14 cellular contexts compared by ENCODE assay signal in genomic region chr4:158538176-158538575, GRCh38. TPM values are rescaled to one million over a fixed set of nuclear protein-coding genes. Genes with fewer than 3 reads are reported as not detected.
DNase-seq lines count a peak whose midpoint lies in the region; ATAC-seq and TF ChIP-seq lines count a peak whose summit lies in the region.
"Had no signal": no experiment of that assay in that cellular context is flagged by ENCODE, and none has a peak within 500 bp of the region (broad histone marks: within the 10 kb centered on the region; RNA-seq: fewer than 3 reads in every experiment).

No MANE protein-coding gene starts in this region.

- H3K27me3 Mint-ChIP-seq in CD4-positive, alpha-beta memory T cell: peaks cover 0 to 1% of the 10 kb centered on the region in 2 donors
- H3K27me3 Mint-ChIP-seq in GM23338 (ENCODE audit: insufficient read depth, low read depth, poor library complexity): no peaks in the 10 kb centered on the region

- intact Hi-C loops in CD4-positive, alpha-beta memory T cell (cut with micrococcal nuclease): no loop called here

- H3K4me3 ChIP-seq in choroid plexus epithelial cell (ENCODE audit: low read depth, low read length) (no peak overlapping the region), GM23338 (no peak overlapping the region)
- no peak overlapping the region for H3K4me3 ChIP-seq in CD4-positive, alpha-beta memory T cell (ENCODE audit: low read length in 2 of 2)
- H3K4me3 ChIP-seq: thyroid gland had no signal

- no peaks in the 10 kb centered on the region for H3K36me3 ChIP-seq in CD4-positive, alpha-beta memory T cell (ENCODE audit: insufficient read depth, low read length)
- H3K36me3 ChIP-seq in GM23338 (ENCODE audit: insufficient read depth): no peaks in the 10 kb centered on the region
- H3K36me3 ChIP-seq: thyroid gland had no signal

- CTCF ChIA-PET in CD4-positive, alpha-beta memory T cell (lab: Charles Lee; ENCODE audit: partially characterized antibody): no interaction called here

- no peak overlapping the region for H3K27ac Mint-ChIP-seq in CD4-positive, alpha-beta memory T cell
- no peak overlapping the region for H3K27ac Mint-ChIP-seq in GM23338

- H3K4me1 Mint-ChIP-seq in CD4-positive, alpha-beta memory T cell: peaks cover 0 to 3% (median 0%) of the 10 kb centered on the region in 4 donors
- H3K4me1 Mint-ChIP-seq in GM23338: peaks cover 9% of the 10 kb centered on the region

- no peak for TF ChIP-seq CTCF in choroid plexus epithelial cell (conservative IDR thresholded peaks at IDR 0.05; ENCODE audit: low read depth, low read length)
- no peak for TF ChIP-seq CTCF in GM23338 (conservative IDR thresholded peaks at IDR 0.05; ENCODE audit: low read depth in 2 of 2)

- H3K4me2 ChIP-seq in GM23338: no peak overlapping the region

- no peaks in the 10 kb centered on the region for H4K20me1 ChIP-seq in GM23338 (replicated peaks; ENCODE audit: insufficient read depth)

- H3K27me3 ChIP-seq in CD4-positive, alpha-beta memory T cell (ENCODE audit: insufficient read depth, low read length): no peaks in the 10 kb centered on the region
- H3K27me3 ChIP-seq in GM23338 (ENCODE audit: insufficient read depth): no peaks in the 10 kb centered on the region
- H3K27me3 ChIP-seq: thyroid gland had no signal

- no peaks in the 10 kb centered on the region for H3K79me2 ChIP-seq in GM23338 (replicated peaks; ENCODE audit: insufficient read depth)

- no peaks in the 10 kb centered on the region for H3K36me3 Mint-ChIP-seq in CD4-positive, alpha-beta memory T cell
- H3K36me3 Mint-ChIP-seq in GM23338 (ENCODE audit: low read depth): no peaks in the 10 kb centered on the region

- H3K27ac ChIP-seq in CD4-positive, alpha-beta memory T cell (ENCODE audit: low read depth, low read length): no peak overlapping the region
- H3K27ac ChIP-seq in GM23338 (ENCODE audit: low read depth): no peak overlapping the region
- H3K27ac ChIP-seq: RWPE1, thyroid gland had no signal

- no peaks in the 10 kb centered on the region for H3F3A ChIP-seq in GM23338 (replicated peaks; ENCODE audit: low read depth)

- peak; percentile 31 for DNase-seq in COLO829 (ENCODE audit: low spot score)
- peak; percentile 51 for DNase-seq in MV-4-11 (lab: John Stamatoyannopoulos, UW)
- DNase-seq in choroid plexus epithelial cell (ENCODE audit: low read depth): peak; percentile 59
- peak; percentile 59 for DNase-seq in middle frontal gyrus (ENCODE audit: extremely low spot score, low spot score)
- no peak for DNase-seq in CD4-positive, alpha-beta memory T cell
- no peak for DNase-seq in GM23338 (ENCODE audit: low spot score)
- DNase-seq in activated naive CD4-positive, alpha-beta T cell treated with Interleukin-2 at 50 U/mL for 16 hours: no peak
- DNase-seq: cortex of kidney, NCI-H187 treated with DMSO at 0.1 percent for 48 hours, NCI-H69, T-helper 1 cell, thyroid gland had no signal

- no peaks in the 10 kb centered on the region for H3K9me2 ChIP-seq in GM23338 (ENCODE audit: insufficient read depth)

- no peak overlapping the region for H3K4me3 Mint-ChIP-seq in CD4-positive, alpha-beta memory T cell
- H3K4me3 Mint-ChIP-seq in GM23338: no peak overlapping the region

- H3K9me3 Mint-ChIP-seq in CD4-positive, alpha-beta memory T cell: peaks cover 0 to 2% (median 0%) of the 10 kb centered on the region in 8 donors
- no peaks in the 10 kb centered on the region for H3K9me3 Mint-ChIP-seq in GM23338

- no peak for ATAC-seq in GM23338
- no peak for ATAC-seq in HG03520 (IDR thresholded peaks at IDR 0.05; ENCODE audit: unreplicated experiment)

- H3K4me1 ChIP-seq in CD4-positive, alpha-beta memory T cell (ENCODE audit: insufficient read depth, low read length): no peaks in the 10 kb centered on the region
- no peaks in the 10 kb centered on the region; the same call in 1 of the 2 replicates for H3K4me1 ChIP-seq in GM23338 (ENCODE audit: insufficient read depth)
- H3K4me1 ChIP-seq: thyroid gland had no signal

- POLR2A ChIA-PET in CD4-positive, alpha-beta memory T cell (lab: Charles Lee; ENCODE audit: partially characterized antibody): interaction anchor here (0.6 kb wide), 1 partner anchor 28 kb away, joined by 5 read pairs; no protein-coding TSS in a partner anchor

- H2AFZ ChIP-seq in GM23338: no peak overlapping the region

- no peaks in the 10 kb centered on the region for H3K9me3 ChIP-seq in CD4-positive, alpha-beta memory T cell (ENCODE audit: control insufficient read depth in 1 of 2, low read length in 2 of 2)
- H3K9me3 ChIP-seq: thyroid gland had no signal

TF ChIP-seq in GM23338, 12 proteins besides CTCF, POLR2A, EP300 and RAD21 (continues in another document):
- no peak for TF ChIP-seq POLR2AphosphoS5 (IDR thresholded peaks at IDR 0.05; ENCODE audit: low read depth)
- no peak for TF ChIP-seq STAT1 (IDR thresholded peaks at IDR 0.05; ENCODE audit: unreplicated experiment)
- TF ChIP-seq EZH2phosphoT487 (IDR thresholded peaks at IDR 0.05; ENCODE audit: unreplicated experiment): no peak
- TF ChIP-seq, protein P1, sequence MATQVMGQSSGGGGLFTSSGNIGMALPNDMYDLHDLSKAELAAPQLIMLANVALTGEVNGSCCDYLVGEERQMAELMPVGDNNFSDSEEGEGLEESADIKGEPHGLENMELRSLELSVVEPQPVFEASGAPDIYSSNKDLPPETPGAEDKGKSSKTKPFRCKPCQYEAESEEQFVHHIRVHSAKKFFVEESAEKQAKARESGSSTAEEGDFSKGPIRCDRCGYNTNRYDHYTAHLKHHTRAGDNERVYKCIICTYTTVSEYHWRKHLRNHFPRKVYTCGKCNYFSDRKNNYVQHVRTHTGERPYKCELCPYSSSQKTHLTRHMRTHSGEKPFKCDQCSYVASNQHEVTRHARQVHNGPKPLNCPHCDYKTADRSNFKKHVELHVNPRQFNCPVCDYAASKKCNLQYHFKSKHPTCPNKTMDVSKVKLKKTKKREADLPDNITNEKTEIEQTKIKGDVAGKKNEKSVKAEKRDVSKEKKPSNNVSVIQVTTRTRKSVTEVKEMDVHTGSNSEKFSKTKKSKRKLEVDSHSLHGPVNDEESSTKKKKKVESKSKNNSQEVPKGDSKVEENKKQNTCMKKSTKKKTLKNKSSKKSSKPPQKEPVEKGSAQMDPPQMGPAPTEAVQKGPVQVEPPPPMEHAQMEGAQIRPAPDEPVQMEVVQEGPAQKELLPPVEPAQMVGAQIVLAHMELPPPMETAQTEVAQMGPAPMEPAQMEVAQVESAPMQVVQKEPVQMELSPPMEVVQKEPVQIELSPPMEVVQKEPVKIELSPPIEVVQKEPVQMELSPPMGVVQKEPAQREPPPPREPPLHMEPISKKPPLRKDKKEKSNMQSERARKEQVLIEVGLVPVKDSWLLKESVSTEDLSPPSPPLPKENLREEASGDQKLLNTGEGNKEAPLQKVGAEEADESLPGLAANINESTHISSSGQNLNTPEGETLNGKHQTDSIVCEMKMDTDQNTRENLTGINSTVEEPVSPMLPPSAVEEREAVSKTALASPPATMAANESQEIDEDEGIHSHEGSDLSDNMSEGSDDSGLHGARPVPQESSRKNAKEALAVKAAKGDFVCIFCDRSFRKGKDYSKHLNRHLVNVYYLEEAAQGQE (IDR thresholded peaks at IDR 0.05; ENCODE audit: unreplicated experiment): no peak
- TF ChIP-seq ZNF114 (CRISPR knock-in tag; IDR thresholded peaks at IDR 0.05): no peak
- TF ChIP-seq ZNF331 (CRISPR knock-in tag; IDR thresholded peaks at IDR 0.05; ENCODE audit: low read depth): no peak
- no peak for TF ChIP-seq EZH2 (IDR thresholded peaks at IDR 0.05; ENCODE audit: low read depth, unreplicated experiment)
- no peak for TF ChIP-seq CREB1 (CRISPR knock-in tag; IDR thresholded peaks at IDR 0.05; ENCODE audit: low read depth)
- no peak for TF ChIP-seq JUNB (IDR thresholded peaks at IDR 0.05; ENCODE audit: unreplicated experiment)
- no peak for TF ChIP-seq NANOG (IDR thresholded peaks at IDR 0.05; ENCODE audit: borderline replicate concordance)
- TF ChIP-seq, protein P2, sequence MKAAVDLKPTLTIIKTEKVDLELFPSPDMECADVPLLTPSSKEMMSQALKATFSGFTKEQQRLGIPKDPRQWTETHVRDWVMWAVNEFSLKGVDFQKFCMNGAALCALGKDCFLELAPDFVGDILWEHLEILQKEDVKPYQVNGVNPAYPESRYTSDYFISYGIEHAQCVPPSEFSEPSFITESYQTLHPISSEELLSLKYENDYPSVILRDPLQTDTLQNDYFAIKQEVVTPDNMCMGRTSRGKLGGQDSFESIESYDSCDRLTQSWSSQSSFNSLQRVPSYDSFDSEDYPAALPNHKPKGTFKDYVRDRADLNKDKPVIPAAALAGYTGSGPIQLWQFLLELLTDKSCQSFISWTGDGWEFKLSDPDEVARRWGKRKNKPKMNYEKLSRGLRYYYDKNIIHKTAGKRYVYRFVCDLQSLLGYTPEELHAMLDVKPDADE (IDR thresholded peaks at IDR 0.05): no peak

RNA-seq across cellular contexts. Expression of gene RXFP1, which starts 16.5 kb away (rescaled TPM):
- not detected for total RNA-seq in CD4-positive, alpha-beta memory T cell
- polyA plus RNA-seq in CD4-positive, alpha-beta memory T cell: not detected
- total RNA-seq in GM23338 (2014; rRNA removed; shearing (Covaris generic)): 0.12 and 0.63 TPM in 2 replicates
- polyA plus RNA-seq in GM23338 (2016; fragmentation: Nextera tagmentation; extraction: Ambion mirVana): 0.07 TPM in 1 of 2 replicates, not detected in the other

Comparison
In these comparisons a context has a peak if more than half of its experiments do, and no peak if none do; other contexts are left out.
1. DNase-seq: peak in COLO829 (single experiment), MV-4-11 (single experiment), choroid plexus epithelial cell (single experiment) and middle frontal gyrus (single experiment); none in CD4-positive, alpha-beta memory T cell (0 of 5), GM23338 (single experiment) and activated naive CD4-positive, alpha-beta T cell treated with Interleukin-2 at 50 U/mL for 16 hours (single experiment).